1 cellular context compared by ENCODE assay signal in the genomic region with DNA sequence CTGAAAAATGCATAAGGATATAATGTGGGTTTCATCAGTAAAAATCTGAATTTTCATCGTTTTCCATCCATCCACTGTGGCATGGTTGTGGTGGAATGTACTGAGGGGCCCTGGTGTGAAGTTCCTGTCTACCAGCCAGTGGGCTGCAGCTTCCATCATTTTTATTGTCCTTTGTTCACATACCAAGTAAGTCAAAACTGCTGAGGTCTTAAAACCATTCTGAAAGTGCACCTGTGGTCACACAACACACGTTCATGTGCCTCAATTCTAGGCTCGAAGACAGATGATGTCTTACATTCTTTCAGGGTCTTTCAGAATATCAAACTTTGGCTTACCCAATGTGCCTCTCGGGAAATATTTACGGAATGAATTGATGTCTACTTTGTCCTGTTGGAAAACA.
A peak's percentile ranks its signal among the peaks of the same experiment; 100 is the strongest.
TF ChIP-seq lines count a peak whose summit lies in the region.

No MANE protein-coding gene starts in this region.

TF ChIP-seq in GM12878, 131 proteins besides CTCF, POLR2A, EP300 and RAD21:
- TF ChIP-seq, protein P1, sequence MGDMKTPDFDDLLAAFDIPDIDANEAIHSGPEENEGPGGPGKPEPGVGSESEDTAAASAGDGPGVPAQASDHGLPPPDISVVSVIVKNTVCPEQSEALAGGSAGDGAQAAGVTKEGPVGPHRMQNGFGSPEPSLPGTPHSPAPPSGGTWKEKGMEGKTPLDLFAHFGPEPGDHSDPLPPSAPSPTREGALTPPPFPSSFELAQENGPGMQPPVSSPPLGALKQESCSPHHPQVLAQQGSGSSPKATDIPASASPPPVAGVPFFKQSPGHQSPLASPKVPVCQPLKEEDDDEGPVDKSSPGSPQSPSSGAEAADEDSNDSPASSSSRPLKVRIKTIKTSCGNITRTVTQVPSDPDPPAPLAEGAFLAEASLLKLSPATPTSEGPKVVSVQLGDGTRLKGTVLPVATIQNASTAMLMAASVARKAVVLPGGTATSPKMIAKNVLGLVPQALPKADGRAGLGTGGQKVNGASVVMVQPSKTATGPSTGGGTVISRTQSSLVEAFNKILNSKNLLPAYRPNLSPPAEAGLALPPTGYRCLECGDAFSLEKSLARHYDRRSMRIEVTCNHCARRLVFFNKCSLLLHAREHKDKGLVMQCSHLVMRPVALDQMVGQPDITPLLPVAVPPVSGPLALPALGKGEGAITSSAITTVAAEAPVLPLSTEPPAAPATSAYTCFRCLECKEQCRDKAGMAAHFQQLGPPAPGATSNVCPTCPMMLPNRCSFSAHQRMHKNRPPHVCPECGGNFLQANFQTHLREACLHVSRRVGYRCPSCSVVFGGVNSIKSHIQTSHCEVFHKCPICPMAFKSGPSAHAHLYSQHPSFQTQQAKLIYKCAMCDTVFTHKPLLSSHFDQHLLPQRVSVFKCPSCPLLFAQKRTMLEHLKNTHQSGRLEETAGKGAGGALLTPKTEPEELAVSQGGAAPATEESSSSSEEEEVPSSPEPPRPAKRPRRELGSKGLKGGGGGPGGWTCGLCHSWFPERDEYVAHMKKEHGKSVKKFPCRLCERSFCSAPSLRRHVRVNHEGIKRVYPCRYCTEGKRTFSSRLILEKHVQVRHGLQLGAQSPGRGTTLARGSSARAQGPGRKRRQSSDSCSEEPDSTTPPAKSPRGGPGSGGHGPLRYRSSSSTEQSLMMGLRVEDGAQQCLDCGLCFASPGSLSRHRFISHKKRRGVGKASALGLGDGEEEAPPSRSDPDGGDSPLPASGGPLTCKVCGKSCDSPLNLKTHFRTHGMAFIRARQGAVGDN (IDR thresholded peaks at IDR 0.05) = peak; percentile 73; the same call in 1 of the 2 replicates
- TF ChIP-seq BHLHE40 (IDR thresholded peaks at IDR 0.05; ENCODE audit: borderline replicate concordance in 1 of 2, low read depth in 2 of 2, low read length in 1 of 2) (peak in 1 of 2 experiments; percentile 44; a peak in 1 of 4 replicates), RUNX3 (IDR thresholded peaks at IDR 0.05; ENCODE audit: low read length) (peak; percentile 60)
